1 cellular context compared by ENCODE assay signal in the genomic region with DNA sequence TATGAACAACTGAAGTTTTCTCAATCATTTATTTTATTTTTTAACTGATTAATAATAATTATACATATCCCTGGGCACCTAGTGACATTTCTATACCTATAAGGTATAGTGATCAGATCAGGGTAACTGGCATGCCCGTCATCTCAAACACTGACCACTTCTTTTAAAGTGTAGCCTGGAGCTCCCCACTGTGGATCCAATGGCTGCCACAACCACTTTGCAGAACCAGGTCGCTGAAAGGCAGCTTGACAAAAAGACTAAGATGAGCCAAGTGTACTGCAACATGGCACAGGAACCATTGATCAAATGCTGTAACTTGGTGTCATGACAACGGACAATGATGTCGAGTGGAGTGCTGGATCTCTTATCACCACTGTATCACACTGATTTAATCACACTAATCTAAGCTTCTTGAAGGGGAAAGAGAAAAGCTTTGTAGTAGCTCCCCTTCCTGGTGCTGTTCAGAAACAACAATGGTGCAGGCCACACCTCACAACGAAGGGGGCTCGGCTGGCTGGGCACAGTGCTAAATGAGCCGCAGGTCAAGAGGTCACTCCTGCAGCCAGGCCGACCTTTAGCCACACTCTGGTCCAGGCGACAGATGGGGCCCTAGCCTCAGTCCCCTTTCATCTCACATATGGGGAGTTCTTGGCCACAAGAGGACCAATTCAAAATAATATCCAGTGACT.
TF ChIP-seq lines count a peak whose summit lies in the region.

No MANE protein-coding gene starts in this region.

TF ChIP-seq in H1, 55 proteins besides CTCF, POLR2A, EP300 and RAD21:
- no peak for TF ChIP-seq HDAC2 (IDR thresholded peaks at IDR 0.05; ENCODE audit: borderline replicate concordance in 1 of 2, low read depth in 2 of 2, low read length in 2 of 2)
- TF ChIP-seq CBX5 (IDR thresholded peaks at IDR 0.05; ENCODE audit: low read depth, low read length) = no peak
- no peak for TF ChIP-seq EGR1 (IDR thresholded peaks at IDR 0.05; ENCODE audit: borderline replicate concordance, low read depth, low read length)
- no peak for TF ChIP-seq GTF2F1 (IDR thresholded peaks at IDR 0.05; ENCODE audit: borderline replicate concordance, low read depth, low read length)
- no peak for TF ChIP-seq GABPA (IDR thresholded peaks at IDR 0.05; ENCODE audit: borderline replicate concordance, insufficient read depth, low read length)
- TF ChIP-seq MAFK (IDR thresholded peaks at IDR 0.05; ENCODE audit: low read depth, low read length) = no peak
- no peak for TF ChIP-seq FOSL1 (IDR thresholded peaks at IDR 0.05; ENCODE audit: insufficient read depth, low read depth, low read length)
- no peak for TF ChIP-seq CHD1 (IDR thresholded peaks at IDR 0.05; ENCODE audit: low read depth, low read length)
- TF ChIP-seq HDAC6 (IDR thresholded peaks at IDR 0.05; ENCODE audit: low read depth, low read length) = no peak
- no peak for TF ChIP-seq KDM1A (IDR thresholded peaks at IDR 0.05; ENCODE audit: borderline replicate concordance, low read length)
- TF ChIP-seq, protein P1, sequence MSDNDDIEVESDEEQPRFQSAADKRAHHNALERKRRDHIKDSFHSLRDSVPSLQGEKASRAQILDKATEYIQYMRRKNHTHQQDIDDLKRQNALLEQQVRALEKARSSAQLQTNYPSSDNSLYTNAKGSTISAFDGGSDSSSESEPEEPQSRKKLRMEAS (IDR thresholded peaks at IDR 0.05) = no peak
- TF ChIP-seq ASH2L (IDR thresholded peaks at IDR 0.05; ENCODE audit: low read length) = no peak
- TF ChIP-seq RNF2 (IDR thresholded peaks at IDR 0.05; ENCODE audit: borderline replicate concordance, low read depth, low read length, missing control alignments, poor library complexity, severe bottlenecking) = no peak
